In genomic region chr16:73152731-73153130, GRCh38 we compare ENCODE assay signal across 13 cellular contexts.
DNase-seq lines count a peak whose midpoint lies in the region; ATAC-seq and TF ChIP-seq lines count a peak whose summit lies in the region.
"Had no signal": no experiment of that assay in that cellular context is flagged by ENCODE, and none has a peak within 500 bp of the region (broad histone marks: within the 10 kb centered on the region; RNA-seq: fewer than 3 reads in every experiment).

No MANE protein-coding gene starts in this region.

- no peaks in the 10 kb centered on the region for H3K79me1 ChIP-seq in IMR-90 (ENCODE audit: low read depth in 1 of 2, low read length in 2 of 2)

- DNase-seq in CMK (ENCODE audit: low read depth) (peak; percentile 56), IMR-90 (no peak), ecto neural progenitor cell (ENCODE audit: low spot score) (peak; percentile 86), myocyte (ENCODE audit: low read depth) (peak; percentile 82), NCI-H524 treated with DMSO at 0.1 percent for 48 hours (lab: John Stamatoyannopoulos, UW) (no peak)
- DNase-seq: activated CD8-positive, alpha-beta T cell treated with anti-CD3 and anti-CD28 coated beads, Interleukin-2, amount 10 ng/mL, durations not matched to agents 7 days and 5 days; DMS79 treated with DMSO at 0.1 percent for 48 hours; NCI-H1048; NCI-H446; stimulated activated CD4-positive, alpha-beta T cell treated with anti-CD3 and anti-CD28 coated beads, Interleukin-2, amount 100 ng/mL, for 48 hours had no signal

- TF ChIP-seq POLR2A in IMR-90 (IDR thresholded peaks at IDR 0.05; ENCODE audit: low read depth, low read length), result no peak

- TF ChIP-seq CTCF in IMR-90 (conservative IDR thresholded peaks at IDR 0.05; ENCODE audit: low read depth, low read length), result no peak

- ATAC-seq in IMR-90 (ENCODE audit: low read depth) (peak; percentile 59), GM21619 (IDR thresholded peaks at IDR 0.05; ENCODE audit: unreplicated experiment) (no peak), HG02938 (IDR thresholded peaks at IDR 0.05; ENCODE audit: unreplicated experiment) (no peak), HG02884 (IDR thresholded peaks at IDR 0.05; ENCODE audit: unreplicated experiment) (no peak)
- ATAC-seq: activated CD8-positive, alpha-beta T cell treated with anti-CD3 and anti-CD28 coated beads, Interleukin-2, amount 10 ng/mL, durations not matched to agents 7 days and 5 days had no signal

- H3K56ac ChIP-seq in IMR-90 (ENCODE audit: extremely low read depth, insufficient read depth, low read length), result no peak overlapping the region

- H3K4me1 ChIP-seq in IMR-90 (ENCODE audit: control insufficient read depth, insufficient read depth, low read length), result peaks cover 3% of the 10 kb centered on the region; the same call in 1 of the 2 replicates

- no peak overlapping the region for H3K14ac ChIP-seq in IMR-90 (replicated peaks; ENCODE audit: low read depth, low read length)

- H3K4ac ChIP-seq in IMR-90 (ENCODE audit: low read depth, low read length), result no peak overlapping the region

- H2BK15ac ChIP-seq in IMR-90 (ENCODE audit: low read depth, low read length), result no peak overlapping the region

- POLR2A ChIA-PET in IMR-90 (lab: Charles Lee; ENCODE audit: unreplicated experiment), result no interaction called here

- H3K23ac ChIP-seq in IMR-90 (ENCODE audit: low read depth, low read length), result no peak overlapping the region

- in situ Hi-C loops in IMR-90 (cut with MboI; ENCODE audit: low sequenced_read_pairs), result no loop called here

- H2BK5ac ChIP-seq in IMR-90 (ENCODE audit: low read depth, low read length, poor library complexity, severe bottlenecking), result no peak overlapping the region

- H3K9me1 ChIP-seq in IMR-90 (ENCODE audit: insufficient read depth, low read length), result no peaks in the 10 kb centered on the region

- no peaks in the 10 kb centered on the region for H4K20me1 ChIP-seq in IMR-90 (ENCODE audit: insufficient read depth, low read length)

- no peaks in the 10 kb centered on the region for H3K27me3 ChIP-seq in IMR-90 (ENCODE audit: control insufficient read depth, insufficient read depth, low read length)

- intact Hi-C loops in IMR-90 (cut with micrococcal nuclease), result no loop called here

- H2BK20ac ChIP-seq in IMR-90 (ENCODE audit: low read depth, low read length), result no peak overlapping the region

- no peaks in the 10 kb centered on the region for H3K36me3 ChIP-seq in IMR-90 (ENCODE audit: control insufficient read depth, insufficient read depth, low read length)

- no peak overlapping the region for H2AK5ac ChIP-seq in IMR-90 (ENCODE audit: low read depth, low read length)

- no peak overlapping the region for H2AK9ac ChIP-seq in IMR-90 (replicated peaks; ENCODE audit: low read depth, low read length, poor library complexity)

- no TSS peak for BruUV-seq in IMR-90 (replicated peaks; lab: Mats Ljungman, UMichigan)

- no peaks in the 10 kb centered on the region for H3K9me3 ChIP-seq in IMR-90 (ENCODE audit: control insufficient read depth, insufficient read depth, low read length)

- H2AFZ ChIP-seq in IMR-90 (replicated peaks; ENCODE audit: low read length, poor library complexity), result peak overlapping the region; percentile 56

- WGBS in IMR-90 (ENCODE audit: extremely low coverage in 2 of 2, insufficient read length in 1 of 2), 2 experiments, result no CpG with 5 or more reads among the region's 6 CpGs

- H3K9ac ChIP-seq in IMR-90 (ENCODE audit: low read depth, low read length), result no peak overlapping the region

- H3K4me2 ChIP-seq in IMR-90 (ENCODE audit: low read depth, low read length), result no peak overlapping the region

- CTCF ChIA-PET in IMR-90 (lab: Yijun Ruan, JAX), result interaction anchor here (1.4 kb wide), 1 partner anchor 23 kb away, joined by 3 read pairs; no protein-coding TSS in a partner anchor

- H3K18ac ChIP-seq in IMR-90 (ENCODE audit: low read depth, low read length), result no peak overlapping the region

- H4K5ac ChIP-seq in IMR-90 (ENCODE audit: low read depth, low read length), result no peak overlapping the region

- no peak overlapping the region for H3K27ac ChIP-seq in IMR-90 (ENCODE audit: insufficient read depth, low read length)

- H4K8ac ChIP-seq in IMR-90 (ENCODE audit: low read depth in 2 of 2, low read length in 2 of 2), result no peak overlapping the region

- H4K91ac ChIP-seq in IMR-90 (ENCODE audit: insufficient read depth, low read depth, low read length), result no peak overlapping the region

- TF ChIP-seq RAD21 in IMR-90 (IDR thresholded peaks at IDR 0.05; ENCODE audit: low read length), result no peak

- dilution Hi-C loops in IMR-90 (cut with HindIII; ENCODE audit: low sequenced_read_pairs, unreplicated experiment), result no loop called here

- H3K4me3 ChIP-seq in IMR-90 (ENCODE audit: insufficient read depth, low read depth, low read length), result no peak overlapping the region

- H2BK120ac ChIP-seq in IMR-90 (ENCODE audit: low read depth, low read length), result no peak overlapping the region

TF ChIP-seq in IMR-90, 13 proteins besides CTCF, POLR2A, EP300 and RAD21:
- TF ChIP-seq RFX5 (IDR thresholded peaks at IDR 0.05; ENCODE audit: low read depth, low read length) (no peak), ELK1 (IDR thresholded peaks at IDR 0.05; ENCODE audit: borderline replicate concordance, low read depth, low read length) (no peak), BHLHE40 (IDR thresholded peaks at IDR 0.05; ENCODE audit: low read depth, low read length) (no peak), MAZ (IDR thresholded peaks at IDR 0.05; ENCODE audit: borderline replicate concordance, low read depth, low read length) (no peak), RCOR1 (IDR thresholded peaks at IDR 0.05; ENCODE audit: insufficient replicate concordance, low read length) (no peak), NFE2L2 (IDR thresholded peaks at IDR 0.05; ENCODE audit: low read depth, low read length) (no peak), FOS (IDR thresholded peaks at IDR 0.05; ENCODE audit: low read depth, low read length) (no peak), CEBPB (IDR thresholded peaks at IDR 0.05; ENCODE audit: low read depth, low read length) (no peak)

Comparison
In these comparisons a context has a peak if more than half of its experiments do, and no peak if none do; other contexts are left out.
1. DNase-seq: peak in CMK (single experiment), ecto neural progenitor cell (single experiment) and myocyte (single experiment); none in IMR-90 (single experiment) and NCI-H524 treated with DMSO at 0.1 percent for 48 hours (single experiment).